In genomic region chr9:96169488-96169887, GRCh38 we compare ENCODE assay signal across 10 cellular contexts.
DNase-seq lines count a peak whose midpoint lies in the region; ATAC-seq, FAIRE-seq and TF ChIP-seq lines count a peak whose summit lies in the region.
"Had no signal": no experiment of that assay in that cellular context is flagged by ENCODE, and none has a peak within 500 bp of the region (broad histone marks: within the 10 kb centered on the region; RNA-seq: fewer than 3 reads in every experiment).

No MANE protein-coding gene starts in this region.

- H3K27ac ChIP-seq in HepG2 (ENCODE audit: extremely low read length, insufficient read depth, low read length): no peak overlapping the region
- H3K27ac ChIP-seq in tibial nerve: peak overlapping the region in 3 of 4 donors; percentile 55 to 83 (median 77)
- no peak overlapping the region for H3K27ac ChIP-seq in gastroesophageal sphincter
- H3K27ac ChIP-seq: ovary had no signal

- FAIRE-seq in HepG2 (lab: Jason Lieb, UNC): no peak

- H3K4me3 ChIP-seq in astrocyte of the spinal cord (ENCODE audit: low read depth, low read length): no peak overlapping the region
- H3K4me3 ChIP-seq in HepG2 (replicated peaks in 1 of 3; ENCODE audit: insufficient read depth in 1 of 3, low read depth in 2 of 3, low read length in 3 of 3): peak overlapping the region; percentile 14 to 60 (median 18); a peak in 4 of 6 replicates
- no peak overlapping the region for H3K4me3 ChIP-seq in tibial nerve
- no peak overlapping the region for H3K4me3 ChIP-seq in gastroesophageal sphincter
- H3K4me3 ChIP-seq: ovary had no signal

- DNase-seq in HEK293T (ENCODE audit: extremely low spot score) (peak; percentile 51), astrocyte of the spinal cord (ENCODE audit: low read depth, low spot score) (peak; percentile 26), HepG2 (ENCODE audit: low spot score) (peak; percentile 24), tibial nerve (ENCODE audit: low spot score in 2 of 2) (peak; percentile 75 to 82), NCI-H774 (lab: John Stamatoyannopoulos, UW) (no peak)
- no peak for DNase-seq in stimulated activated CD4-positive, alpha-beta T cell treated with anti-CD3 and anti-CD28 coated beads, Interleukin-4, amount 100 ng/mL, for 4 hours
- DNase-seq: MV-4-11 had no signal

- no peak for TF ChIP-seq RAD21 in HepG2 (CRISPR knock-in tag; IDR thresholded peaks at IDR 0.05)

- 0% methylated on average over 11 of the region's 15 CpGs for WGBS in HepG2 (ENCODE audit: low lambda C conversion rate)
- WGBS in tibial nerve, 2 donors: 19 to 27% methylated on average over 12 to 15 of the region's 15 CpGs
- 48% methylated on average over 9 of the region's 15 CpGs; no CpG with 5 or more reads in 1 of the 2 donors for WGBS in gastroesophageal sphincter (ENCODE audit: low coverage in 1 of 2), 2 donors

- intact Hi-C loops in HepG2 (cut with micrococcal nuclease; ENCODE audit: unreplicated experiment): no loop called here

- peaks cover 4 to 12% of the 10 kb centered on the region in 2 experiments; a peak in 3 of 5 replicates for H3K27me3 ChIP-seq in HepG2 (ENCODE audit: control insufficient read depth in 1 of 2, insufficient read depth in 2 of 2, low read length in 2 of 2)
- no peaks in the 10 kb centered on the region for H3K27me3 ChIP-seq in tibial nerve
- H3K27me3 ChIP-seq in gastroesophageal sphincter: peaks cover 4% of the 10 kb centered on the region
- H3K27me3 ChIP-seq: ovary had no signal

- H3K4me1 ChIP-seq in HepG2 (ENCODE audit: insufficient read depth, low read length): peaks cover 34% of the 10 kb centered on the region
- peaks cover 0 to 28% (median 4%) of the 10 kb centered on the region in 4 donors for H3K4me1 ChIP-seq in tibial nerve
- no peaks in the 10 kb centered on the region for H3K4me1 ChIP-seq in gastroesophageal sphincter

- peak overlapping the region; percentile 76 for H3K4me2 ChIP-seq in HepG2 (ENCODE audit: low read depth, low read length)

- H3K9me3 ChIP-seq in HepG2 (ENCODE audit: low read length) (no peaks in the 10 kb centered on the region), tibial nerve (no peaks in the 10 kb centered on the region), gastroesophageal sphincter (no peaks in the 10 kb centered on the region)
- H3K9me3 ChIP-seq: ovary had no signal

- H3K36me3 ChIP-seq in HepG2 (replicated peaks in 1 of 2; ENCODE audit: control insufficient read depth in 1 of 2, insufficient read depth in 2 of 2, low read length in 2 of 2): no peaks in the 10 kb centered on the region
- H3K36me3 ChIP-seq in tibial nerve: no peaks in the 10 kb centered on the region
- H3K36me3 ChIP-seq in gastroesophageal sphincter: no peaks in the 10 kb centered on the region
- H3K36me3 ChIP-seq: ovary had no signal

- TF ChIP-seq POLR2A in HepG2 (IDR thresholded peaks at IDR 0.05; ENCODE audit: insufficient read depth in 1 of 2, low read depth in 2 of 2, low read length in 2 of 2) (no peak), tibial nerve (IDR thresholded peaks at IDR 0.05) (no peak), gastroesophageal sphincter (IDR thresholded peaks at IDR 0.05) (no peak)

- no peak for TF ChIP-seq CTCF in astrocyte of the spinal cord (IDR thresholded peaks at IDR 0.05; ENCODE audit: low read depth, low read length)
- TF ChIP-seq CTCF in HepG2 (CRISPR knock-in tag; IDR thresholded peaks at IDR 0.05): no peak
- TF ChIP-seq CTCF in tibial nerve (IDR thresholded peaks at IDR 0.05): no peak
- no peak for TF ChIP-seq CTCF in gastroesophageal sphincter (IDR thresholded peaks at IDR 0.05)

- no peak overlapping the region for H2AFZ ChIP-seq in HepG2 (ENCODE audit: low read length)

- H4K20me1 ChIP-seq in HepG2 (ENCODE audit: insufficient read depth, low read length): no peaks in the 10 kb centered on the region

- no peak for TF ChIP-seq EP300 in HepG2 (IDR thresholded peaks at IDR 0.05; ENCODE audit: low read depth in 2 of 2, low read length in 2 of 2)
- no peak for TF ChIP-seq EP300 in HepG2 (CRISPR knock-in tag; IDR thresholded peaks at IDR 0.05; ENCODE audit: borderline replicate concordance)
- peak in 1 of 2 donors; percentile 46 for TF ChIP-seq EP300 in tibial nerve (IDR thresholded peaks at IDR 0.05)
- no peak for TF ChIP-seq EP300 in gastroesophageal sphincter (IDR thresholded peaks at IDR 0.05)

- no peak overlapping the region for H3K9ac ChIP-seq in HepG2 (ENCODE audit: insufficient read depth, low read depth, low read length)

- CTCF ChIA-PET in HEK293T (lab: Yijun Ruan, JAX): interaction anchor here (0.6 kb wide), 1 partner anchor 8 kb away, joined by 3 read pairs; no protein-coding TSS in a partner anchor
- CTCF ChIA-PET in HepG2 (lab: Yijun Ruan, JAX; ENCODE audit: low intra/inter-chr PET ratio, low total read pairs): no interaction called here

- BruUV-seq in HepG2 (replicated peaks; lab: Mats Ljungman, UMichigan): no TSS peak

- POLR2A ChIA-PET in HEK293T (lab: Yijun Ruan, JAX) (no interaction called here), HepG2 (lab: Yijun Ruan, JAX) (no interaction called here)

- ATAC-seq in HepG2: peak; percentile 89
- ATAC-seq in gastroesophageal sphincter: no peak
- ATAC-seq: stimulated activated effector memory CD8-positive, alpha-beta T cell treated with anti-CD3 and anti-CD28 coated beads, Interleukin-12 subunit alpha, Interleukin-12 subunit beta, amount 100 ng/mL, for 72 hours had no signal

- no peaks in the 10 kb centered on the region for H3K79me2 ChIP-seq in HepG2 (ENCODE audit: insufficient read depth, low read length)

- in situ Hi-C loops in astrocyte of the spinal cord (cut with HindIII; ENCODE audit: low sequenced_read_pairs): no loop called here
- in situ Hi-C loops in HepG2 (cut with HindIII; ENCODE audit: extremely low pct_ligation_motif_present, low pct_unique_long_range_greater_than_20kb): no loop called here

TF ChIP-seq in HEK293T, 16 proteins besides CTCF, POLR2A, EP300 and RAD21:
- no peak for TF ChIP-seq FOXM1 (IDR thresholded peaks at IDR 0.05; ENCODE audit: borderline replicate concordance)
- TF ChIP-seq L3MBTL2 (conservative IDR thresholded peaks at IDR 0.05): no peak
- TF ChIP-seq BHLHE40 (IDR thresholded peaks at IDR 0.05; ENCODE audit: borderline replicate concordance): no peak

TF ChIP-seq in HepG2, 621 proteins besides CTCF, POLR2A, EP300 and RAD21 (continues in another document):
- TF ChIP-seq XRCC5 (optimal IDR thresholded peaks at IDR 0.05; ENCODE audit: low read length) (no peak), ZFP90 (CRISPR knock-in tag; IDR thresholded peaks at IDR 0.05; ENCODE audit: borderline replicate concordance) (no peak), ZNF496 (CRISPR knock-in tag; IDR thresholded peaks at IDR 0.05; ENCODE audit: insufficient replicate concordance) (no peak), PHB2 (IDR thresholded peaks at IDR 0.05; ENCODE audit: partially characterized antibody) (no peak), SRSF1 (optimal IDR thresholded peaks at IDR 0.05; ENCODE audit: low read depth, low read length) (no peak), ZFX (CRISPR knock-in tag; IDR thresholded peaks at IDR 0.05; ENCODE audit: low read depth) (peak; percentile 10; the same call in 1 of the 2 replicates), NFYB (CRISPR knock-in tag; IDR thresholded peaks at IDR 0.05) (no peak), ZNF331 (CRISPR knock-in tag; IDR thresholded peaks at IDR 0.05) (no peak), ARID2 (CRISPR knock-in tag; IDR thresholded peaks at IDR 0.05; ENCODE audit: borderline replicate concordance) (no peak), FOXK2 (IDR thresholded peaks at IDR 0.05) (no peak), ZSCAN30 (CRISPR knock-in tag; IDR thresholded peaks at IDR 0.05) (no peak), HES4 (CRISPR knock-in tag; IDR thresholded peaks at IDR 0.05; ENCODE audit: borderline replicate concordance) (no peak), ZBTB20 (CRISPR knock-in tag; IDR thresholded peaks at IDR 0.05; ENCODE audit: borderline replicate concordance, low read depth) (no peak), ZNF124 (CRISPR knock-in tag; IDR thresholded peaks at IDR 0.05) (no peak), GABPB1 (CRISPR knock-in tag; IDR thresholded peaks at IDR 0.05) (peak; percentile 36; the same call in 1 of the 2 replicates), IRX3 (CRISPR knock-in tag; IDR thresholded peaks at IDR 0.05; ENCODE audit: borderline replicate concordance, low read depth) (no peak), TP53 (CRISPR knock-in tag; conservative IDR thresholded peaks at IDR 0.05) (no peak), STAG1 (CRISPR knock-in tag; IDR thresholded peaks at IDR 0.05) (no peak)
- TF ChIP-seq, protein P1, sequence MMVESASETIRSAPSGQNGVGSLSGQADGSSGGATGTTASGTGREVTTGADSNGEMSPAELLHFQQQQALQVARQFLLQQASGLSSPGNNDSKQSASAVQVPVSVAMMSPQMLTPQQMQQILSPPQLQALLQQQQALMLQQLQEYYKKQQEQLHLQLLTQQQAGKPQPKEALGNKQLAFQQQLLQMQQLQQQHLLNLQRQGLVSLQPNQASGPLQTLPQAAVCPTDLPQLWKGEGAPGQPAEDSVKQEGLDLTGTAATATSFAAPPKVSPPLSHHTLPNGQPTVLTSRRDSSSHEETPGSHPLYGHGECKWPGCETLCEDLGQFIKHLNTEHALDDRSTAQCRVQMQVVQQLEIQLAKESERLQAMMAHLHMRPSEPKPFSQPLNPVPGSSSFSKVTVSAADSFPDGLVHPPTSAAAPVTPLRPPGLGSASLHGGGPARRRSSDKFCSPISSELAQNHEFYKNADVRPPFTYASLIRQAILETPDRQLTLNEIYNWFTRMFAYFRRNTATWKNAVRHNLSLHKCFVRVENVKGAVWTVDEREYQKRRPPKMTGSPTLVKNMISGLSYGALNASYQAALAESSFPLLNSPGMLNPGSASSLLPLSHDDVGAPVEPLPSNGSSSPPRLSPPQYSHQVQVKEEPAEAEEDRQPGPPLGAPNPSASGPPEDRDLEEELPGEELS (CRISPR knock-in tag; IDR thresholded peaks at IDR 0.05): peak; percentile 32; the same call in 1 of the 2 replicates
- TF ChIP-seq, protein P2, sequence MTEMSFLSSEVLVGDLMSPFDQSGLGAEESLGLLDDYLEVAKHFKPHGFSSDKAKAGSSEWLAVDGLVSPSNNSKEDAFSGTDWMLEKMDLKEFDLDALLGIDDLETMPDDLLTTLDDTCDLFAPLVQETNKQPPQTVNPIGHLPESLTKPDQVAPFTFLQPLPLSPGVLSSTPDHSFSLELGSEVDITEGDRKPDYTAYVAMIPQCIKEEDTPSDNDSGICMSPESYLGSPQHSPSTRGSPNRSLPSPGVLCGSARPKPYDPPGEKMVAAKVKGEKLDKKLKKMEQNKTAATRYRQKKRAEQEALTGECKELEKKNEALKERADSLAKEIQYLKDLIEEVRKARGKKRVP (CRISPR knock-in tag; IDR thresholded peaks at IDR 0.05): no peak

Comparison
In these comparisons a context has a peak if more than half of its experiments do, and no peak if none do; other contexts are left out.
1. DNase-seq: peak in HEK293T (single experiment), astrocyte of the spinal cord (single experiment), HepG2 (single experiment) and tibial nerve (2 of 2); none in NCI-H774 (single experiment) and stimulated activated CD4-positive, alpha-beta T cell treated with anti-CD3 and anti-CD28 coated beads, Interleukin-4, amount 100 ng/mL, for 4 hours (0 of 2).
2. H3K4me3 ChIP-seq: peak in HepG2 (3 of 3); none in astrocyte of the spinal cord (single experiment), tibial nerve (0 of 4) and gastroesophageal sphincter (0 of 2).
3. H3K27ac ChIP-seq: peak in tibial nerve (3 of 4); none in HepG2 (single experiment) and gastroesophageal sphincter (0 of 4).